9 cellular contexts compared by ENCODE assay signal in the genomic region with DNA sequence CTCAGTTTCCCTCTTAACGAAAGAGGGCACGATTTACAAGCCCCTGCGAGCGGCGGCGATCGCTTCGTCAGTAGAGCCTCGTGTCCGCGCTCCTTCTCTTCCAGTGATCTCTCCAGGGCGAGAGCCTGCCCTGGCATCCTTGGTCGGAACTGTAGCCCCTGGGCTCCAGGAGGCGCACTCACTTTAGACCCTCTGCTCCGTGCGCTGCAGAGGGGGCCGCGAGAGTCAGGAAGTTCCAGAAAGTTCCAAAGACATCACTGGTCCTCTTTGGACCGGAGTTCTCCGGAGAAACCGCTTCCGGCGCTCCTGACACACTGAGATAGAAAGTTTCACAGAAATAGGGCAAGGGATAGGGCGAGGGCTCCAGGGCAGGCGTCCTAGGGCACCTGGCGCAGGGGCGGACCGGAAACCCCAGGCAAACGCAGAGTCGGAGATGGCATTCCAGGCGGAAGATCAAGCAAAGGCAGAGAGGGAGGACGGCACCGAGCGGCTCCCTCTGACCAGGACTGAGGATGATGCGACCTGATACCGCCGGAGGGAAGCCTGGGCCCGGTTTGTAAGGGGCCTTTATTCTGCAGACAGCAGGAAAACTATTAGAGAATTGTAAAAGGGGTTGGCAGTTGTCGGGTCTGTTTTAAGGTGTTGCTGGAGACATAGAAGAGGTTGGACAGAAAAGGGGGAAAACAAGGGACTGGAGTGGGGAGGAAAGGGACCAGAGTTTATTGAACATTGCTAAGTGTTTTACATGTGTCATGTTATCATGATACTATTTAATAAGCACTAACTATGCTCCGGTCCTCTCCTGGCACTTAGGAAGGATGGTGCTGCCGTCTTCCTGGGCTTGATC. TPM values are rescaled to one million over a fixed set of nuclear protein-coding genes. Genes with fewer than 3 reads are reported as not detected.
DNase-seq lines count a peak whose midpoint lies in the region; ATAC-seq and TF ChIP-seq lines count a peak whose summit lies in the region.
"Had no signal": no experiment of that assay in that cellular context is flagged by ENCODE, and none has a peak within 500 bp of the region (broad histone marks: within the 10 kb centered on the region; RNA-seq: fewer than 3 reads in every experiment).

No MANE protein-coding gene starts in this region.

- no peaks in the 10 kb centered on the region for H3K79me2 ChIP-seq in GM23338 (replicated peaks; ENCODE audit: insufficient read depth)

- H3K9ac ChIP-seq in iPS-18a (ENCODE audit: low read length), result no peak overlapping the region
- H3K9ac ChIP-seq in skeletal muscle satellite cell (ENCODE audit: low read depth, low read length), result no peak overlapping the region

- H3K27ac ChIP-seq in GM23338 (ENCODE audit: low read depth), result no peak overlapping the region
- H3K27ac ChIP-seq in angular gyrus (ENCODE audit: low read depth, low read length), result peak overlapping the region; percentile 94
- no peak overlapping the region for H3K27ac ChIP-seq in iPS-18a (ENCODE audit: low read length)

- TF ChIP-seq CTCF in GM23338 (conservative IDR thresholded peaks at IDR 0.05; ENCODE audit: low read depth in 2 of 2), result peak; percentile 47 to 58

- H2AFZ ChIP-seq in GM23338, result peak overlapping the region; percentile 94

- H3K4me3 ChIP-seq in GM23338 (peak overlapping the region; percentile 62), iPS-18a (ENCODE audit: low read length) (peak overlapping the region; percentile 52), skeletal muscle satellite cell (ENCODE audit: low read length) (peak overlapping the region; percentile 71)

- peaks cover 9% of the 10 kb centered on the region; the same call in 1 of the 2 replicates for H3F3A ChIP-seq in GM23338 (replicated peaks; ENCODE audit: low read depth)

- DNase-seq in GM23338 (ENCODE audit: low spot score), result peak; percentile 80
- DNase-seq in activated T-helper 1 cell treated with anti-CD3 and anti-CD28 coated beads, Interleukin-12 subunit alpha, Interleukin-12 subunit beta, Interleukin-2, Interleukin-4 antibody, amounts not matched to agents 30 ng/mL and 10 ng/mL and 1 ng/mL, durations not matched to agents 14 hours and 24 hours and 36 hours (ENCODE audit: low spot score), result no peak
- no peak for DNase-seq in HCEC 1CT
- no peak for DNase-seq in NCI-H510A treated with DMSO at 0.1 percent for 48 hours (lab: John Stamatoyannopoulos, UW)
- DNase-seq: NCI-H1048 had no signal

- peaks cover 65% of the 10 kb centered on the region for H3K27me3 ChIP-seq in GM23338 (ENCODE audit: insufficient read depth)
- peaks cover 68% of the 10 kb centered on the region for H3K27me3 ChIP-seq in iPS-18a (ENCODE audit: control insufficient read depth, insufficient read depth, low read length)
- peaks cover 55% of the 10 kb centered on the region for H3K27me3 ChIP-seq in skeletal muscle satellite cell (ENCODE audit: control insufficient read depth, insufficient read depth, low read length)

- H3K4me3 Mint-ChIP-seq in GM23338, result peak overlapping the region; percentile 69
- no peak overlapping the region for H3K4me3 Mint-ChIP-seq in activated T-helper 1 cell treated with anti-CD3 and anti-CD28 coated beads, Interleukin-12 subunit alpha, Interleukin-12 subunit beta, Interleukin-2, Interleukin-4 antibody, amounts not matched to agents 30 ng/mL and 10 ng/mL and 1 ng/mL, durations not matched to agents 14 hours and 24 hours and 36 hours

- H3K36me3 ChIP-seq in GM23338 (ENCODE audit: insufficient read depth) (no peaks in the 10 kb centered on the region), iPS-18a (ENCODE audit: control insufficient read depth, low read depth, low read length) (no peaks in the 10 kb centered on the region), skeletal muscle satellite cell (ENCODE audit: insufficient read depth, low read length) (no peaks in the 10 kb centered on the region)

- H3K4me2 ChIP-seq in GM23338, result peak overlapping the region; percentile 89
- peak overlapping the region; percentile 87 for H3K4me2 ChIP-seq in skeletal muscle satellite cell (ENCODE audit: low read length)

- H3K36me3 Mint-ChIP-seq in GM23338 (ENCODE audit: low read depth), result no peaks in the 10 kb centered on the region
- H3K36me3 Mint-ChIP-seq in activated T-helper 1 cell treated with anti-CD3 and anti-CD28 coated beads, Interleukin-12 subunit alpha, Interleukin-12 subunit beta, Interleukin-2, Interleukin-4 antibody, amounts not matched to agents 30 ng/mL and 10 ng/mL and 1 ng/mL, durations not matched to agents 14 hours and 24 hours and 36 hours (ENCODE audit: low read depth), result no peaks in the 10 kb centered on the region

- H3K9me2 ChIP-seq in GM23338 (ENCODE audit: insufficient read depth), result no peaks in the 10 kb centered on the region

- peaks cover 8% of the 10 kb centered on the region; the same call in 1 of the 2 replicates for H3K4me1 ChIP-seq in GM23338 (ENCODE audit: insufficient read depth)
- H3K4me1 ChIP-seq in iPS-18a (ENCODE audit: control insufficient read depth, low read depth, low read length), result no peaks in the 10 kb centered on the region
- peaks cover 6% of the 10 kb centered on the region for H3K4me1 ChIP-seq in skeletal muscle satellite cell (ENCODE audit: control insufficient read depth, insufficient read depth, low read length)

- no peaks in the 10 kb centered on the region for H4K20me1 ChIP-seq in GM23338 (replicated peaks; ENCODE audit: insufficient read depth)

- peaks cover 53% of the 10 kb centered on the region for H3K27me3 Mint-ChIP-seq in GM23338 (ENCODE audit: insufficient read depth, low read depth, poor library complexity)
- peaks cover 33% of the 10 kb centered on the region for H3K27me3 Mint-ChIP-seq in activated T-helper 1 cell treated with anti-CD3 and anti-CD28 coated beads, Interleukin-12 subunit alpha, Interleukin-12 subunit beta, Interleukin-2, Interleukin-4 antibody, amounts not matched to agents 30 ng/mL and 10 ng/mL and 1 ng/mL, durations not matched to agents 14 hours and 24 hours and 36 hours (ENCODE audit: insufficient read depth)

- ATAC-seq in GM23338 (peak; percentile 64), GM21576 (IDR thresholded peaks at IDR 0.05; ENCODE audit: unreplicated experiment) (no peak)

- H3K9me3 Mint-ChIP-seq in GM23338, result peaks cover 3% of the 10 kb centered on the region; the same call in 2 of the 3 replicates
- no peaks in the 10 kb centered on the region for H3K9me3 Mint-ChIP-seq in activated T-helper 1 cell treated with anti-CD3 and anti-CD28 coated beads, Interleukin-12 subunit alpha, Interleukin-12 subunit beta, Interleukin-2, Interleukin-4 antibody, amounts not matched to agents 30 ng/mL and 10 ng/mL and 1 ng/mL, durations not matched to agents 14 hours and 24 hours and 36 hours

- no peak overlapping the region for H3K27ac Mint-ChIP-seq in GM23338
- H3K27ac Mint-ChIP-seq in activated T-helper 1 cell treated with anti-CD3 and anti-CD28 coated beads, Interleukin-12 subunit alpha, Interleukin-12 subunit beta, Interleukin-2, Interleukin-4 antibody, amounts not matched to agents 30 ng/mL and 10 ng/mL and 1 ng/mL, durations not matched to agents 14 hours and 24 hours and 36 hours, result no peak overlapping the region

- H3K9me3 ChIP-seq in iPS-18a (ENCODE audit: control insufficient read depth, low read depth, low read length) (no peaks in the 10 kb centered on the region), skeletal muscle satellite cell (replicated peaks; ENCODE audit: low read length) (peaks cover 4% of the 10 kb centered on the region)

- peaks cover 4% of the 10 kb centered on the region for H3K4me1 Mint-ChIP-seq in GM23338
- no peaks in the 10 kb centered on the region for H3K4me1 Mint-ChIP-seq in activated T-helper 1 cell treated with anti-CD3 and anti-CD28 coated beads, Interleukin-12 subunit alpha, Interleukin-12 subunit beta, Interleukin-2, Interleukin-4 antibody, amounts not matched to agents 30 ng/mL and 10 ng/mL and 1 ng/mL, durations not matched to agents 14 hours and 24 hours and 36 hours (ENCODE audit: low read depth)

- intact Hi-C loops in activated T-helper 1 cell treated with anti-CD3 and anti-CD28 coated beads, Interleukin-12 subunit alpha, Interleukin-12 subunit beta, Interleukin-2, Interleukin-4 antibody, amounts not matched to agents 30 ng/mL and 10 ng/mL and 1 ng/mL, durations not matched to agents 14 hours and 24 hours and 36 hours (cut with micrococcal nuclease), result no loop called here

TF ChIP-seq in GM23338, 12 proteins besides CTCF, POLR2A, EP300 and RAD21:
- peak; percentile 48 for TF ChIP-seq EZH2 (IDR thresholded peaks at IDR 0.05; ENCODE audit: low read depth, unreplicated experiment)
- TF ChIP-seq NANOG (IDR thresholded peaks at IDR 0.05; ENCODE audit: borderline replicate concordance), result no peak
- TF ChIP-seq, protein P1, sequence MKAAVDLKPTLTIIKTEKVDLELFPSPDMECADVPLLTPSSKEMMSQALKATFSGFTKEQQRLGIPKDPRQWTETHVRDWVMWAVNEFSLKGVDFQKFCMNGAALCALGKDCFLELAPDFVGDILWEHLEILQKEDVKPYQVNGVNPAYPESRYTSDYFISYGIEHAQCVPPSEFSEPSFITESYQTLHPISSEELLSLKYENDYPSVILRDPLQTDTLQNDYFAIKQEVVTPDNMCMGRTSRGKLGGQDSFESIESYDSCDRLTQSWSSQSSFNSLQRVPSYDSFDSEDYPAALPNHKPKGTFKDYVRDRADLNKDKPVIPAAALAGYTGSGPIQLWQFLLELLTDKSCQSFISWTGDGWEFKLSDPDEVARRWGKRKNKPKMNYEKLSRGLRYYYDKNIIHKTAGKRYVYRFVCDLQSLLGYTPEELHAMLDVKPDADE (IDR thresholded peaks at IDR 0.05), result peak; percentile 53; the same call in 1 of the 2 replicates
- no peak for TF ChIP-seq EZH2phosphoT487 (IDR thresholded peaks at IDR 0.05; ENCODE audit: unreplicated experiment)
- no peak for TF ChIP-seq JUNB (IDR thresholded peaks at IDR 0.05; ENCODE audit: unreplicated experiment)

RNA-seq across cellular contexts. Expression of a gene that starts 1.3 kb away (rescaled TPM):
- total RNA-seq in GM23338 (2014; rRNA removed; shearing (Covaris generic)), result 7.0 and 9.4 TPM in 2 replicates
- 4.1 and 5.2 TPM in 2 replicates for polyA plus RNA-seq in GM23338 (2016; fragmentation: Nextera tagmentation; extraction: Ambion mirVana)
- 7.1 and 13.5 TPM in 2 replicates for total RNA-seq in skeletal muscle satellite cell (2012; rRNA removed)
- not detected in 2 replicates for total RNA-seq in activated T-helper 1 cell treated with anti-CD3 and anti-CD28 coated beads, Interleukin-12 subunit alpha, Interleukin-12 subunit beta, Interleukin-2, Interleukin-4 antibody, amounts not matched to agents 30 ng/mL and 10 ng/mL and 1 ng/mL, durations not matched to agents 14 hours and 24 hours and 36 hours
